Comparison of ENCODE assay signal across 8 cellular contexts in genomic region chr10:114103286-114103685, GRCh38. TPM values are rescaled to one million over a fixed set of nuclear protein-coding genes. Genes with fewer than 3 reads are reported as not detected.
DNase-seq lines count a peak whose midpoint lies in the region; ATAC-seq, FAIRE-seq and TF ChIP-seq lines count a peak whose summit lies in the region.

No MANE protein-coding gene starts in this region.

- no peak overlapping the region for H2BK20ac ChIP-seq in H9 (ENCODE audit: low read depth, low read length, poor library complexity, severe bottlenecking)

- H3K79me2 ChIP-seq in DND-41 (ENCODE audit: insufficient read depth, low read length), result no peaks in the 10 kb centered on the region
- H3K79me2 ChIP-seq in H9 (ENCODE audit: insufficient read depth, low read length), result no peaks in the 10 kb centered on the region

- no peak overlapping the region for H3K9ac ChIP-seq in DND-41 (ENCODE audit: low read depth, low read length)
- H3K9ac ChIP-seq in H9 (ENCODE audit: extremely low read depth, insufficient read length, low read length), result no peak overlapping the region

- H2BK5ac ChIP-seq in H9 (ENCODE audit: insufficient read length, low read length), result no peak overlapping the region

- H3K4me1 ChIP-seq in DND-41 (ENCODE audit: insufficient read depth, low read length) (peaks cover 12% of the 10 kb centered on the region), H9 (ENCODE audit: insufficient read depth, low read length) (no peaks in the 10 kb centered on the region)

- no peaks in the 10 kb centered on the region for H3K79me1 ChIP-seq in H9 (ENCODE audit: insufficient read depth, low read depth, low read length, poor library complexity, severe bottlenecking)

- no peak overlapping the region for H3K4me3 ChIP-seq in DND-41 (ENCODE audit: low read depth in 1 of 2, low read length in 2 of 2)

- no peak overlapping the region for H3K56ac ChIP-seq in H9 (ENCODE audit: insufficient read length, low read depth, low read length)

- intact Hi-C loops in MCF 10A (cut with micrococcal nuclease), result loop anchor here (1.0 to 2.0 kb wide), 4 partner anchors 304 to 424 kb away; partner anchors contain the start of gene CASP7

- H4K20me1 ChIP-seq in DND-41 (ENCODE audit: insufficient read depth, low read length) (no peaks in the 10 kb centered on the region), H9 (ENCODE audit: control insufficient read depth, insufficient read depth, insufficient read length) (no peaks in the 10 kb centered on the region)

- no peaks in the 10 kb centered on the region for H3K9me3 Mint-ChIP-seq in H9
- H3K9me3 Mint-ChIP-seq in MCF 10A (ENCODE audit: unreplicated experiment), result no peaks in the 10 kb centered on the region
- H3K9me3 Mint-ChIP-seq in T-helper 2 cell treated with Interferon-gamma antibody and Interleukin-4, amounts not matched to agents 5 μg/mL and 100 μg/mL, for 36 hours, result no peaks in the 10 kb centered on the region

- peaks cover 38% of the 10 kb centered on the region for H3K27me3 Mint-ChIP-seq in H9 (ENCODE audit: low read depth)
- H3K27me3 Mint-ChIP-seq in MCF 10A (ENCODE audit: insufficient read depth, unreplicated experiment), result no peaks in the 10 kb centered on the region
- H3K27me3 Mint-ChIP-seq in T-helper 2 cell treated with Interferon-gamma antibody and Interleukin-4, amounts not matched to agents 5 μg/mL and 100 μg/mL, for 36 hours (ENCODE audit: low read depth), result peaks cover 45% of the 10 kb centered on the region

- POLR2A ChIA-PET in MCF 10A (lab: Yijun Ruan, JAX), result interaction anchor here (0.5 to 1.2 kb wide), 2 partner anchors 35 to 251 kb away, joined by 3 read pairs; no protein-coding TSS in a partner anchor

- H3K36me3 ChIP-seq in DND-41 (ENCODE audit: insufficient read depth, low read length), result no peaks in the 10 kb centered on the region

- ATAC-seq in DND-41 (ENCODE audit: insufficient read depth, low read depth) (peak; percentile 86), GM21423 (IDR thresholded peaks at IDR 0.05; ENCODE audit: unreplicated experiment) (no peak)

- peaks cover 7% of the 10 kb centered on the region for H3K23me2 ChIP-seq in H9 (ENCODE audit: insufficient read length, low read depth, low read length, poor library complexity, severe bottlenecking)

- DNase-seq in DND-41, result no peak
- no peak for DNase-seq in H9
- DNase-seq in NCI-H345 (lab: John Stamatoyannopoulos, UW), result peak; percentile 13
- peak; percentile 66 for DNase-seq in MCF 10A (ENCODE audit: unreplicated experiment)
- DNase-seq in kidney tubule cell (ENCODE audit: low spot score), result peak; percentile 67
- DNase-seq in urothelium cell line (ENCODE audit: low spot score), result peak; percentile 53
- no peak for DNase-seq in T-helper 2 cell treated with Interferon-gamma antibody and Interleukin-4, amounts not matched to agents 5 μg/mL and 100 μg/mL, for 36 hours (ENCODE audit: low spot score)

- no peak overlapping the region for H3T11ph ChIP-seq in H9 (ENCODE audit: low read length)

- H3K14ac ChIP-seq in H9 (ENCODE audit: insufficient read depth, low read length), result no peak overlapping the region

- no peak overlapping the region; a peak in 1 of 7 replicates for H3K27ac Mint-ChIP-seq in H9
- H3K27ac Mint-ChIP-seq in MCF 10A (ENCODE audit: low read depth, unreplicated experiment), result no peak overlapping the region
- no peak overlapping the region for H3K27ac Mint-ChIP-seq in T-helper 2 cell treated with Interferon-gamma antibody and Interleukin-4, amounts not matched to agents 5 μg/mL and 100 μg/mL, for 36 hours

- no peak overlapping the region for H2BK120ac ChIP-seq in H9 (ENCODE audit: low read depth, low read length, poor library complexity, severe bottlenecking)

- CTCF ChIA-PET in MCF 10A (lab: Yijun Ruan, JAX), result interaction anchor here (0.6 to 8.0 kb wide), 30 partner anchors 8 to 405 kb away, joined by 3 to 149 read pairs (median 4); no protein-coding TSS in a partner anchor

- H3K27ac ChIP-seq in DND-41 (ENCODE audit: low read length), result no peak overlapping the region
- H3K27ac ChIP-seq in H9 (ENCODE audit: insufficient read length, low read depth, low read length), result no peak overlapping the region

- no peak overlapping the region for H4K5ac ChIP-seq in H9 (ENCODE audit: insufficient read length, low read depth, low read length)

- peak; percentile 73 for TF ChIP-seq CTCF in DND-41 (IDR thresholded peaks at IDR 0.05; ENCODE audit: borderline replicate concordance, extremely low read depth, low read length, poor library complexity, severe bottlenecking)
- peak; percentile 56 for TF ChIP-seq CTCF in H9 (conservative IDR thresholded peaks at IDR 0.05)
- TF ChIP-seq CTCF in MCF 10A (IDR thresholded peaks at IDR 0.05; ENCODE audit: unreplicated experiment), result peak; percentile 46

- H3K4ac ChIP-seq in H9 (ENCODE audit: low read depth, low read length), result no peak overlapping the region

- H4K8ac ChIP-seq in H9 (replicated peaks; ENCODE audit: insufficient read length, low read depth, low read length), result no peak overlapping the region

- H4K91ac ChIP-seq in H9 (ENCODE audit: insufficient read length, low read depth, low read length), result no peak overlapping the region

- H2AK5ac ChIP-seq in H9 (ENCODE audit: insufficient read length, low read length), result no peak overlapping the region

- no peak overlapping the region for H2AFZ ChIP-seq in DND-41 (ENCODE audit: low read depth, low read length)
- H2AFZ ChIP-seq in H9 (ENCODE audit: low read length), result no peak overlapping the region

- H3K4me2 ChIP-seq in DND-41 (ENCODE audit: insufficient read depth, low read length) (no peak overlapping the region), H9 (ENCODE audit: insufficient read depth, insufficient read length, low read length) (no peak overlapping the region)

- BruUV-seq in MCF 10A (replicated peaks; lab: Mats Ljungman, UMichigan), result no TSS peak

- H3K27me3 ChIP-seq in DND-41 (ENCODE audit: insufficient read depth, low read length, poor library complexity), result peaks cover 13% of the 10 kb centered on the region
- H3K27me3 ChIP-seq in H9 (ENCODE audit: insufficient read depth, low read length), result peaks cover 15% of the 10 kb centered on the region; the same call in 1 of the 2 replicates

- H3K4me1 Mint-ChIP-seq in H9 (peaks cover 10 to 11% of the 10 kb centered on the region in 2 experiments), MCF 10A (ENCODE audit: insufficient read depth, unreplicated experiment) (no peaks in the 10 kb centered on the region)
- peaks cover 13% of the 10 kb centered on the region for H3K4me1 Mint-ChIP-seq in T-helper 2 cell treated with Interferon-gamma antibody and Interleukin-4, amounts not matched to agents 5 μg/mL and 100 μg/mL, for 36 hours (ENCODE audit: low read depth)

- no peak overlapping the region for H3K23ac ChIP-seq in H9 (ENCODE audit: insufficient read length, low read depth, low read length)

- no peaks in the 10 kb centered on the region for H3K36me3 Mint-ChIP-seq in H9 (ENCODE audit: insufficient read depth in 1 of 3, low read depth in 3 of 3)
- peaks cover 4% of the 10 kb centered on the region for H3K36me3 Mint-ChIP-seq in MCF 10A (ENCODE audit: insufficient read depth, unreplicated experiment)
- H3K36me3 Mint-ChIP-seq in T-helper 2 cell treated with Interferon-gamma antibody and Interleukin-4, amounts not matched to agents 5 μg/mL and 100 μg/mL, for 36 hours (ENCODE audit: low read depth), result no peaks in the 10 kb centered on the region

- H3K9me3 ChIP-seq in DND-41 (ENCODE audit: insufficient read depth, low read length, severe bottlenecking) (no peaks in the 10 kb centered on the region), H9 (ENCODE audit: control insufficient read depth, low read depth, low read length) (no peaks in the 10 kb centered on the region)

- WGBS in H9 (ENCODE audit: extremely low coverage, insufficient read length, low lambda C conversion rate), result no CpG with 5 or more reads among the region's 6 CpGs

- no peak for FAIRE-seq in urothelium cell line (lab: Jason Lieb, UNC)

- no peak overlapping the region for H2BK12ac ChIP-seq in H9 (ENCODE audit: insufficient read length, low read depth, low read length)

- H3K18ac ChIP-seq in H9 (ENCODE audit: insufficient read length, low read depth, low read length), result no peak overlapping the region

- H3K4me3 Mint-ChIP-seq in H9, result no peak overlapping the region
- no peak overlapping the region for H3K4me3 Mint-ChIP-seq in MCF 10A (ENCODE audit: unreplicated experiment)
- no peak overlapping the region for H3K4me3 Mint-ChIP-seq in T-helper 2 cell treated with Interferon-gamma antibody and Interleukin-4, amounts not matched to agents 5 μg/mL and 100 μg/mL, for 36 hours

- H2BK15ac ChIP-seq in H9 (ENCODE audit: low read depth, low read length), result no peak overlapping the region

RNA-seq across cellular contexts. Expression of gene ADRB1, which starts 59.6 kb away (rescaled TPM):
- total RNA-seq in H9 (2021), result 0.13 TPM in 1 of 2 replicates, not detected in the other
- 0.28 and 0.56 TPM in 2 replicates for total RNA-seq in MCF 10A (2022)

Comparison
In these comparisons a context has a peak if more than half of its experiments do, and no peak if none do; other contexts are left out.
1. DNase-seq: peak in NCI-H345 (single experiment), MCF 10A (single experiment), kidney tubule cell (single experiment) and urothelium cell line (single experiment); none in DND-41 (single experiment), H9 (single experiment) and T-helper 2 cell treated with Interferon-gamma antibody and Interleukin-4, amounts not matched to agents 5 μg/mL and 100 μg/mL, for 36 hours (single experiment).
2. Peak in every context shown above with its lines, with median percentiles within 50 percentile points of each other: CTCF ChIP-seq.